ENCODE assay signal across 16 cellular contexts in genomic region chr16:64365448-64365858, GRCh38.
"Had no signal": no experiment of that assay in that cellular context is flagged by ENCODE, and none has a peak within 500 bp of the region (broad histone marks: within the 10 kb centered on the region; RNA-seq: fewer than 3 reads in every experiment).

No MANE protein-coding gene starts in this region.

- ATAC-seq: activated T-helper 17 cell treated with anti-CD3 and anti-CD28 coated beads, Interleukin-2, amount 50 U/mL, for 72 hours; natural killer cell; pancreas; sciatic nerve; stimulated activated naive CD8-positive, alpha-beta T cell treated with anti-CD3 and anti-CD28 coated beads, Interleukin-15, Interleukin-2, amounts not matched to agents 100 U/mL and 50 U/mL, for 24 hours had no signal

- H3K4me3 ChIP-seq: colonic mucosa, pancreas, tibial artery had no signal

- H3K9me3 ChIP-seq: colonic mucosa, pancreas, tibial artery had no signal

- H3K27ac ChIP-seq: brain microvascular endothelial cell, colonic mucosa, pancreas, tibial artery had no signal

- H3K36me3 ChIP-seq: brain microvascular endothelial cell, colonic mucosa, pancreas, tibial artery had no signal

- DNase-seq: activated CD4-positive, alpha-beta T cell treated with anti-CD3 and anti-CD28 coated beads, Interleukin-2, amount 50 U/mL, for 48 hours; activated naive CD4-positive, alpha-beta T cell treated with Interleukin-2 at 50 U/mL for 16 hours; activated naive CD8-positive, alpha-beta T cell treated with anti-CD3 and anti-CD28 coated beads, Interleukin-2, amount 10 ng/mL, durations not matched to agents 7 days and 5 days; anterior cingulate cortex; brain microvascular endothelial cell; central memory CD4-positive, alpha-beta T cell; colonic mucosa; endodermal cell; natural killer cell; pancreas; stimulated activated CD4-positive, alpha-beta T cell treated with anti-CD3 and anti-CD28 coated beads, Interleukin-1b, Interleukin-23, amount 100 ng/mL, for 48 hours; stimulated activated naive CD8-positive, alpha-beta T cell treated with anti-CD3 and anti-CD28 coated beads, Interleukin-15, Interleukin-2, amounts not matched to agents 100 U/mL and 50 U/mL, for 24 hours; substantia nigra; tibial artery had no signal

- H3K4me1 ChIP-seq: colonic mucosa, pancreas, tibial artery had no signal

- H3K27me3 ChIP-seq: brain microvascular endothelial cell, colonic mucosa, pancreas, tibial artery had no signal
